ENCODE assay signal across 2 cellular contexts in the genomic region with DNA sequence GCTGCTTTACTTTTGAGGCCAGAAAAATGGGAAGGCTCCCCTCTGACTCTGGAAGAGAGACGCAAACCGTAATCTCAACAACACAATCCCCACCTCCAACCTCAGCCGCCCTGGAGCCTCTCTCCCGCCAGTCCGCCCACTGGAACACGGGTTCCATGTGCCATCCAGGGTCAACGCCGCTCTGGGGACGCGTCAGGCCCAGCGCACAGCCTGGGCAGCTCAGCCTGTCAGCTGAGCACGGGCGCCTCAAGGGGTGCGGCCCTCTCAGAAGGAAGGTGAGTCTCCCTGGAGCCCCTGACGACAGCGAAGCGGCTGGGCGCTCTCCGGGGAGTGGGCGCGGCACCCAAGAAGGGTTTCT.
TF ChIP-seq lines count a peak whose summit lies in the region.

No MANE protein-coding gene starts in this region.

TF ChIP-seq in SK-N-SH, 30 proteins besides CTCF, POLR2A, EP300 and RAD21 (continued from another document):
- TF ChIP-seq RFX5 (IDR thresholded peaks at IDR 0.05; ENCODE audit: low read length) (no peak), RCOR1 (IDR thresholded peaks at IDR 0.05; ENCODE audit: low read length) (no peak), MEF2A (IDR thresholded peaks at IDR 0.05; ENCODE audit: borderline replicate concordance, low read depth) (no peak), POLR2AphosphoS5 (IDR thresholded peaks at IDR 0.05; ENCODE audit: low read depth, low read length) (no peak), RXRA (IDR thresholded peaks at IDR 0.05; ENCODE audit: borderline replicate concordance, low read depth) (no peak), FOXJ3 (CRISPR knock-in tag; IDR thresholded peaks at IDR 0.05) (no peak), TAF1 (IDR thresholded peaks at IDR 0.05; ENCODE audit: borderline replicate concordance, low read depth, low read length) (no peak), ELF1 (IDR thresholded peaks at IDR 0.05) (no peak), YY1 (IDR thresholded peaks at IDR 0.05; ENCODE audit: low read depth) (no peak), MXI1 (IDR thresholded peaks at IDR 0.05; ENCODE audit: low read depth, low read length) (no peak), NRF1 (IDR thresholded peaks at IDR 0.05; ENCODE audit: low read depth, low read length) (no peak), GABPA (IDR thresholded peaks at IDR 0.05; ENCODE audit: low read depth) (no peak), TCF12 (IDR thresholded peaks at IDR 0.05) (no peak)
- TF ChIP-seq, protein P1, sequence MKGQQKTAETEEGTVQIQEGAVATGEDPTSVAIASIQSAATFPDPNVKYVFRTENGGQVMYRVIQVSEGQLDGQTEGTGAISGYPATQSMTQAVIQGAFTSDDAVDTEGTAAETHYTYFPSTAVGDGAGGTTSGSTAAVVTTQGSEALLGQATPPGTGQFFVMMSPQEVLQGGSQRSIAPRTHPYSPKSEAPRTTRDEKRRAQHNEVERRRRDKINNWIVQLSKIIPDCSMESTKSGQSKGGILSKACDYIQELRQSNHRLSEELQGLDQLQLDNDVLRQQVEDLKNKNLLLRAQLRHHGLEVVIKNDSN (IDR thresholded peaks at IDR 0.05; ENCODE audit: borderline replicate concordance, low read depth), result no peak
- TF ChIP-seq, protein P2, sequence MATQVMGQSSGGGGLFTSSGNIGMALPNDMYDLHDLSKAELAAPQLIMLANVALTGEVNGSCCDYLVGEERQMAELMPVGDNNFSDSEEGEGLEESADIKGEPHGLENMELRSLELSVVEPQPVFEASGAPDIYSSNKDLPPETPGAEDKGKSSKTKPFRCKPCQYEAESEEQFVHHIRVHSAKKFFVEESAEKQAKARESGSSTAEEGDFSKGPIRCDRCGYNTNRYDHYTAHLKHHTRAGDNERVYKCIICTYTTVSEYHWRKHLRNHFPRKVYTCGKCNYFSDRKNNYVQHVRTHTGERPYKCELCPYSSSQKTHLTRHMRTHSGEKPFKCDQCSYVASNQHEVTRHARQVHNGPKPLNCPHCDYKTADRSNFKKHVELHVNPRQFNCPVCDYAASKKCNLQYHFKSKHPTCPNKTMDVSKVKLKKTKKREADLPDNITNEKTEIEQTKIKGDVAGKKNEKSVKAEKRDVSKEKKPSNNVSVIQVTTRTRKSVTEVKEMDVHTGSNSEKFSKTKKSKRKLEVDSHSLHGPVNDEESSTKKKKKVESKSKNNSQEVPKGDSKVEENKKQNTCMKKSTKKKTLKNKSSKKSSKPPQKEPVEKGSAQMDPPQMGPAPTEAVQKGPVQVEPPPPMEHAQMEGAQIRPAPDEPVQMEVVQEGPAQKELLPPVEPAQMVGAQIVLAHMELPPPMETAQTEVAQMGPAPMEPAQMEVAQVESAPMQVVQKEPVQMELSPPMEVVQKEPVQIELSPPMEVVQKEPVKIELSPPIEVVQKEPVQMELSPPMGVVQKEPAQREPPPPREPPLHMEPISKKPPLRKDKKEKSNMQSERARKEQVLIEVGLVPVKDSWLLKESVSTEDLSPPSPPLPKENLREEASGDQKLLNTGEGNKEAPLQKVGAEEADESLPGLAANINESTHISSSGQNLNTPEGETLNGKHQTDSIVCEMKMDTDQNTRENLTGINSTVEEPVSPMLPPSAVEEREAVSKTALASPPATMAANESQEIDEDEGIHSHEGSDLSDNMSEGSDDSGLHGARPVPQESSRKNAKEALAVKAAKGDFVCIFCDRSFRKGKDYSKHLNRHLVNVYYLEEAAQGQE (IDR thresholded peaks at IDR 0.05; ENCODE audit: low read depth, low read length), result no peak
- TF ChIP-seq, protein P3, sequence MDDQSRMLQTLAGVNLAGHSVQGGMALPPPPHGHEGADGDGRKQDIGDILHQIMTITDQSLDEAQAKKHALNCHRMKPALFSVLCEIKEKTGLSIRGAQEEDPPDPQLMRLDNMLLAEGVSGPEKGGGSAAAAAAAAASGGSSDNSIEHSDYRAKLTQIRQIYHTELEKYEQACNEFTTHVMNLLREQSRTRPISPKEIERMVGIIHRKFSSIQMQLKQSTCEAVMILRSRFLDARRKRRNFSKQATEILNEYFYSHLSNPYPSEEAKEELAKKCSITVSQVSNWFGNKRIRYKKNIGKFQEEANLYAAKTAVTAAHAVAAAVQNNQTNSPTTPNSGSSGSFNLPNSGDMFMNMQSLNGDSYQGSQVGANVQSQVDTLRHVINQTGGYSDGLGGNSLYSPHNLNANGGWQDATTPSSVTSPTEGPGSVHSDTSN (IDR thresholded peaks at IDR 0.05), result no peak
- TF ChIP-seq, protein P4, sequence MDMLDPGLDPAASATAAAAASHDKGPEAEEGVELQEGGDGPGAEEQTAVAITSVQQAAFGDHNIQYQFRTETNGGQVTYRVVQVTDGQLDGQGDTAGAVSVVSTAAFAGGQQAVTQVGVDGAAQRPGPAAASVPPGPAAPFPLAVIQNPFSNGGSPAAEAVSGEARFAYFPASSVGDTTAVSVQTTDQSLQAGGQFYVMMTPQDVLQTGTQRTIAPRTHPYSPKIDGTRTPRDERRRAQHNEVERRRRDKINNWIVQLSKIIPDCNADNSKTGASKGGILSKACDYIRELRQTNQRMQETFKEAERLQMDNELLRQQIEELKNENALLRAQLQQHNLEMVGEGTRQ (IDR thresholded peaks at IDR 0.05; ENCODE audit: borderline replicate concordance, low read depth, low read length), result no peak
- TF ChIP-seq, protein P5, sequence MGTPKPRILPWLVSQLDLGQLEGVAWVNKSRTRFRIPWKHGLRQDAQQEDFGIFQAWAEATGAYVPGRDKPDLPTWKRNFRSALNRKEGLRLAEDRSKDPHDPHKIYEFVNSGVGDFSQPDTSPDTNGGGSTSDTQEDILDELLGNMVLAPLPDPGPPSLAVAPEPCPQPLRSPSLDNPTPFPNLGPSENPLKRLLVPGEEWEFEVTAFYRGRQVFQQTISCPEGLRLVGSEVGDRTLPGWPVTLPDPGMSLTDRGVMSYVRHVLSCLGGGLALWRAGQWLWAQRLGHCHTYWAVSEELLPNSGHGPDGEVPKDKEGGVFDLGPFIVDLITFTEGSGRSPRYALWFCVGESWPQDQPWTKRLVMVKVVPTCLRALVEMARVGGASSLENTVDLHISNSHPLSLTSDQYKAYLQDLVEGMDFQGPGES (IDR thresholded peaks at IDR 0.05; ENCODE audit: low read depth, low read length), result no peak

TF ChIP-seq in SK-N-SH treated with all-trans-retinoic acid at 6 μM for 48 hours, 23 proteins besides CTCF, POLR2A, EP300 and RAD21 (continued from another document):
- TF ChIP-seq ZFP3 (CRISPR knock-in tag; IDR thresholded peaks at IDR 0.05) (no peak), ZNF565 (CRISPR knock-in tag; conservative IDR thresholded peaks at IDR 0.05; ENCODE audit: low read depth) (no peak), PPARA (CRISPR knock-in tag; IDR thresholded peaks at IDR 0.05; ENCODE audit: borderline replicate concordance) (no peak), TOX (CRISPR knock-in tag; IDR thresholded peaks at IDR 0.05; ENCODE audit: borderline replicate concordance) (no peak), CSDC2 (CRISPR knock-in tag; IDR thresholded peaks at IDR 0.05) (no peak)
- TF ChIP-seq, protein P6, sequence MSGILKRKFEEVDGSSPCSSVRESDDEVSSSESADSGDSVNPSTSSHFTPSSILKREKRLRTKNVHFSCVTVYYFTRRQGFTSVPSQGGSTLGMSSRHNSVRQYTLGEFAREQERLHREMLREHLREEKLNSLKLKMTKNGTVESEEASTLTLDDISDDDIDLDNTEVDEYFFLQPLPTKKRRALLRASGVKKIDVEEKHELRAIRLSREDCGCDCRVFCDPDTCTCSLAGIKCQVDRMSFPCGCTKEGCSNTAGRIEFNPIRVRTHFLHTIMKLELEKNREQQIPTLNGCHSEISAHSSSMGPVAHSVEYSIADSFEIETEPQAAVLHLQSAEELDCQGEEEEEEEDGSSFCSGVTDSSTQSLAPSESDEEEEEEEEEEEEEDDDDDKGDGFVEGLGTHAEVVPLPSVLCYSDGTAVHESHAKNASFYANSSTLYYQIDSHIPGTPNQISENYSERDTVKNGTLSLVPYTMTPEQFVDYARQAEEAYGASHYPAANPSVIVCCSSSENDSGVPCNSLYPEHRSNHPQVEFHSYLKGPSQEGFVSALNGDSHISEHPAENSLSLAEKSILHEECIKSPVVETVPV (CRISPR knock-in tag; IDR thresholded peaks at IDR 0.05), result no peak
- TF ChIP-seq, protein P7, sequence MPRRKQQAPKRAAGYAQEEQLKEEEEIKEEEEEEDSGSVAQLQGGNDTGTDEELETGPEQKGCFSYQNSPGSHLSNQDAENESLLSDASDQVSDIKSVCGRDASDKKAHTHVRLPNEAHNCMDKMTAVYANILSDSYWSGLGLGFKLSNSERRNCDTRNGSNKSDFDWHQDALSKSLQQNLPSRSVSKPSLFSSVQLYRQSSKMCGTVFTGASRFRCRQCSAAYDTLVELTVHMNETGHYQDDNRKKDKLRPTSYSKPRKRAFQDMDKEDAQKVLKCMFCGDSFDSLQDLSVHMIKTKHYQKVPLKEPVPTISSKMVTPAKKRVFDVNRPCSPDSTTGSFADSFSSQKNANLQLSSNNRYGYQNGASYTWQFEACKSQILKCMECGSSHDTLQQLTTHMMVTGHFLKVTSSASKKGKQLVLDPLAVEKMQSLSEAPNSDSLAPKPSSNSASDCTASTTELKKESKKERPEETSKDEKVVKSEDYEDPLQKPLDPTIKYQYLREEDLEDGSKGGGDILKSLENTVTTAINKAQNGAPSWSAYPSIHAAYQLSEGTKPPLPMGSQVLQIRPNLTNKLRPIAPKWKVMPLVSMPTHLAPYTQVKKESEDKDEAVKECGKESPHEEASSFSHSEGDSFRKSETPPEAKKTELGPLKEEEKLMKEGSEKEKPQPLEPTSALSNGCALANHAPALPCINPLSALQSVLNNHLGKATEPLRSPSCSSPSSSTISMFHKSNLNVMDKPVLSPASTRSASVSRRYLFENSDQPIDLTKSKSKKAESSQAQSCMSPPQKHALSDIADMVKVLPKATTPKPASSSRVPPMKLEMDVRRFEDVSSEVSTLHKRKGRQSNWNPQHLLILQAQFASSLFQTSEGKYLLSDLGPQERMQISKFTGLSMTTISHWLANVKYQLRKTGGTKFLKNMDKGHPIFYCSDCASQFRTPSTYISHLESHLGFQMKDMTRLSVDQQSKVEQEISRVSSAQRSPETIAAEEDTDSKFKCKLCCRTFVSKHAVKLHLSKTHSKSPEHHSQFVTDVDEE (CRISPR knock-in tag; IDR thresholded peaks at IDR 0.05), result no peak
